In genomic region chr9:130837002-130837511, GRCh38 we compare ENCODE assay signal across 8 cellular contexts. TPM values are rescaled to one million over a fixed set of nuclear protein-coding genes. Genes with fewer than 3 reads are reported as not detected.
DNase-seq lines count a peak whose midpoint lies in the region; ATAC-seq and TF ChIP-seq lines count a peak whose summit lies in the region.

No MANE protein-coding gene starts in this region.

- H3K9me3 Mint-ChIP-seq in neural progenitor cell = no peaks in the 10 kb centered on the region

- H3K9ac ChIP-seq in BLaER1 (peak overlapping the region; percentile 97), PC-3 (ENCODE audit: low read length) (no peak overlapping the region), neural progenitor cell (no peak overlapping the region)

- no TSS peak for BruUV-seq in PC-3 (replicated peaks; lab: Mats Ljungman, UMichigan)

- H3K79me2 ChIP-seq in PC-3 (ENCODE audit: low read length) (peaks cover 66% of the 10 kb centered on the region), neural progenitor cell (ENCODE audit: low read depth) (peaks cover 95% of the 10 kb centered on the region)

- POLR2A ChIA-PET in PC-3 (lab: Charles Lee; ENCODE audit: unreplicated experiment) = no interaction called here

- H3K4me2 ChIP-seq in BLaER1 (peak overlapping the region; percentile 85), PC-3 (ENCODE audit: low read length) (peak overlapping the region; percentile 83), neural progenitor cell (peak overlapping the region; percentile 94)

- H3K27me3 Mint-ChIP-seq in neural progenitor cell (ENCODE audit: insufficient read depth, low read depth) = no peaks in the 10 kb centered on the region

- H3K4me1 ChIP-seq in BLaER1 = peaks cover 49% of the 10 kb centered on the region
- peaks cover 28% of the 10 kb centered on the region for H3K4me1 ChIP-seq in PC-3 (ENCODE audit: insufficient read depth, low read length)
- H3K4me1 ChIP-seq in neural progenitor cell = peaks cover 60% of the 10 kb centered on the region

- intact Hi-C loops in PC-3 (cut with micrococcal nuclease) = no loop called here

- peaks cover 61% of the 10 kb centered on the region for H4K20me1 ChIP-seq in BLaER1
- H4K20me1 ChIP-seq in PC-3 (ENCODE audit: low read length) = no peaks in the 10 kb centered on the region
- peaks cover 59% of the 10 kb centered on the region for H4K20me1 ChIP-seq in neural progenitor cell (ENCODE audit: low read depth)

- H3K27me3 ChIP-seq in BLaER1 (no peaks in the 10 kb centered on the region), PC-3 (ENCODE audit: low read length) (no peaks in the 10 kb centered on the region), neural progenitor cell (no peaks in the 10 kb centered on the region)

- H3K36me3 ChIP-seq in BLaER1 (peaks cover 9% of the 10 kb centered on the region; the same call in 1 of the 2 replicates), PC-3 (ENCODE audit: low read depth, low read length) (no peaks in the 10 kb centered on the region), neural progenitor cell (no peaks in the 10 kb centered on the region)

- H3F3A ChIP-seq in PC-3 (ENCODE audit: low read length, unreplicated experiment) (no peaks in the 10 kb centered on the region), neural progenitor cell (ENCODE audit: low read depth) (peaks cover 35% of the 10 kb centered on the region)

- no peaks in the 10 kb centered on the region for H3K9me2 ChIP-seq in PC-3 (replicated peaks; ENCODE audit: low read length)

- CTCF ChIA-PET in PC-3 (lab: Charles Lee) = no interaction called here

- H3K27ac Mint-ChIP-seq in neural progenitor cell = peak overlapping the region; percentile 89

- H2AFZ ChIP-seq in PC-3 (ENCODE audit: low read length) (no peak overlapping the region), neural progenitor cell (replicated peaks) (no peak overlapping the region)

- H3K36me3 Mint-ChIP-seq in neural progenitor cell = peaks cover 2% of the 10 kb centered on the region

- DNase-seq in PC-3 (no peak), epidermal melanocyte (ENCODE audit: insufficient read length, low spot score) (peak; percentile 54), neural progenitor cell (ENCODE audit: low spot score) (no peak), NCI-H2029 treated with DMSO at 0.1 percent for 48 hours (lab: John Stamatoyannopoulos, UW) (no peak)

- TF ChIP-seq CTCF in PC-3 (conservative IDR thresholded peaks at IDR 0.05; ENCODE audit: low read depth, low read length) (no peak), neural progenitor cell (IDR thresholded peaks at IDR 0.05) (no peak)

- H3K4me1 Mint-ChIP-seq in neural progenitor cell = peaks cover 63% of the 10 kb centered on the region

- H3K27ac ChIP-seq in BLaER1 (peak overlapping the region; percentile 21; the same call in 1 of the 2 replicates), PC-3 (ENCODE audit: low read length) (no peak overlapping the region), neural progenitor cell (no peak overlapping the region)

- ATAC-seq in PC-3 = no peak
- no peak for ATAC-seq in GM18517 (IDR thresholded peaks at IDR 0.05; ENCODE audit: unreplicated experiment)
- ATAC-seq in GM21786 (IDR thresholded peaks at IDR 0.05; ENCODE audit: unreplicated experiment) = no peak
- no peak for ATAC-seq in GM19467 (IDR thresholded peaks at IDR 0.05; ENCODE audit: unreplicated experiment)

- peak overlapping the region; percentile 94 for H3K4me3 Mint-ChIP-seq in neural progenitor cell

- H3K4me3 ChIP-seq in BLaER1 = peak overlapping the region; percentile 75
- H3K4me3 ChIP-seq in PC-3 (ENCODE audit: low read length) = peak overlapping the region; percentile 73
- H3K4me3 ChIP-seq in neural progenitor cell = peak overlapping the region; percentile 87

- H3K9me3 ChIP-seq in BLaER1 (no peaks in the 10 kb centered on the region), PC-3 (ENCODE audit: low read length) (no peaks in the 10 kb centered on the region), neural progenitor cell (ENCODE audit: low read depth) (no peaks in the 10 kb centered on the region)

RNA-seq across cellular contexts. Expression of gene ABL1, which starts 2.0 kb away (rescaled TPM):
- 22.8 and 28.3 TPM in 2 replicates for total RNA-seq in PC-3 (2014; rRNA removed)
- 38.4 and 74.0 TPM in 2 replicates for total RNA-seq in neural progenitor cell (ENCODE audit: low replicate concordance)

RNA-seq across cellular contexts. Expression of gene QRFP, which starts 59.6 kb away (rescaled TPM):
- total RNA-seq in PC-3 (2014; rRNA removed) (not detected in 2 replicates), neural progenitor cell (ENCODE audit: low replicate concordance) (not detected in 2 replicates)
